ENCODE assay signal across 15 cellular contexts in genomic region chr2:119372778-119373568, GRCh38. TPM values are rescaled to one million over a fixed set of nuclear protein-coding genes. Genes with fewer than 3 reads are reported as not detected.
"Had no signal": no experiment of that assay in that cellular context is flagged by ENCODE, and none has a peak within 500 bp of the region (broad histone marks: within the 10 kb centered on the region; RNA-seq: fewer than 3 reads in every experiment).

No MANE protein-coding gene starts in this region.

- H3K27ac ChIP-seq: ascending aorta, gastroesophageal sphincter, left ventricle myocardium inferior, neutrophil, parathyroid adenoma, stomach, thoracic aorta had no signal

- H3K27me3 ChIP-seq: ascending aorta, gastroesophageal sphincter, neutrophil, sigmoid colon, stomach had no signal

- H3K4me3 Mint-ChIP-seq: activated T-helper 17 cell treated with anti-CD3 and anti-CD28 coated beads, Interleukin-2, amount 50 U/mL, for 72 hours had no signal

- DNase-seq: activated naive CD4-positive, alpha-beta T cell treated with Interleukin-2 at 50 U/mL for 16 hours; erythroblast; left ventricle myocardium inferior; mucosa of descending colon; naive thymus-derived CD8-positive, alpha-beta T cell; sigmoid colon; stimulated activated CD4-positive, alpha-beta T cell treated with anti-CD3 and anti-CD28 coated beads, Interleukin-1b, Interleukin-23, amount 100 ng/mL, for 48 hours; stomach had no signal

- H3K4me3 ChIP-seq: ascending aorta, gastroesophageal sphincter, left ventricle myocardium inferior, mucosa of descending colon, sigmoid colon, stomach, thoracic aorta had no signal

- H3K9me3 Mint-ChIP-seq: activated T-helper 17 cell treated with anti-CD3 and anti-CD28 coated beads, Interleukin-2, amount 50 U/mL, for 72 hours had no signal

- ATAC-seq: activated T-helper 17 cell treated with anti-CD3 and anti-CD28 coated beads, Interleukin-2, amount 50 U/mL, for 72 hours; gastroesophageal sphincter; mucosa of descending colon; naive thymus-derived CD8-positive, alpha-beta T cell had no signal

- H3K27ac Mint-ChIP-seq: activated T-helper 17 cell treated with anti-CD3 and anti-CD28 coated beads, Interleukin-2, amount 50 U/mL, for 72 hours had no signal

- H3K27me3 Mint-ChIP-seq: activated T-helper 17 cell treated with anti-CD3 and anti-CD28 coated beads, Interleukin-2, amount 50 U/mL, for 72 hours; naive thymus-derived CD8-positive, alpha-beta T cell had no signal

- H3K9me3 ChIP-seq: neutrophil, sigmoid colon had no signal

RNA-seq across cellular contexts. Expression of gene C2orf76, which starts 6.3 kb away (rescaled TPM):
- total RNA-seq: ascending aorta had no signal

RNA-seq across cellular contexts. Expression of gene TMEM37, which starts 58.7 kb away (rescaled TPM):
- total RNA-seq: activated T-helper 17 cell treated with anti-CD3 and anti-CD28 coated beads, Interleukin-2, amount 50 U/mL, for 72 hours; bronchial epithelial cell had no signal
- polyA plus RNA-seq: naive thymus-derived CD8-positive, alpha-beta T cell had no signal
